Comparison of ENCODE assay signal across 10 cellular contexts in genomic region chr5:146731909-146732659, GRCh38.
DNase-seq lines count a peak whose midpoint lies in the region; ATAC-seq and TF ChIP-seq lines count a peak whose summit lies in the region.
"Had no signal": no experiment of that assay in that cellular context is flagged by ENCODE, and none has a peak within 500 bp of the region (broad histone marks: within the 10 kb centered on the region; RNA-seq: fewer than 3 reads in every experiment).

No MANE protein-coding gene starts in this region.

- H3K36me3 ChIP-seq in fibroblast of lung (ENCODE audit: control insufficient read depth, insufficient read depth, low read length) (no peaks in the 10 kb centered on the region), upper lobe of right lung (no peaks in the 10 kb centered on the region)
- H3K36me3 ChIP-seq: colonic mucosa had no signal

- no peaks in the 10 kb centered on the region for H3K79me2 ChIP-seq in fibroblast of lung (ENCODE audit: control insufficient read depth, insufficient read depth, low read length)

- no peaks in the 10 kb centered on the region for H3K27me3 Mint-ChIP-seq in glutamatergic neuron (ENCODE audit: unreplicated experiment)

- peaks cover 6% of the 10 kb centered on the region for H3K9me3 Mint-ChIP-seq in glutamatergic neuron (ENCODE audit: unreplicated experiment)

- no peak overlapping the region for H3K4me2 ChIP-seq in fibroblast of lung (ENCODE audit: extremely low read depth, insufficient read depth, low read length)

- no peak for ATAC-seq in upper lobe of right lung
- ATAC-seq: right cardiac atrium had no signal

- no peaks in the 10 kb centered on the region for H3K9me3 ChIP-seq in fibroblast of lung (ENCODE audit: control insufficient read depth, insufficient read depth, low read depth, low read length)
- no peaks in the 10 kb centered on the region for H3K9me3 ChIP-seq in upper lobe of right lung
- H3K9me3 ChIP-seq: colonic mucosa had no signal

- H3K4me3 Mint-ChIP-seq in glutamatergic neuron (ENCODE audit: unreplicated experiment) = no peak overlapping the region

- intact Hi-C loops in upper lobe of right lung (cut with DNase I) = no loop called here

- H3K27me3 ChIP-seq in fibroblast of lung (ENCODE audit: control insufficient read depth, insufficient read depth, low read length) = no peaks in the 10 kb centered on the region
- no peaks in the 10 kb centered on the region for H3K27me3 ChIP-seq in upper lobe of right lung
- H3K27me3 ChIP-seq: colonic mucosa had no signal

- H3K27ac ChIP-seq in fibroblast of lung (ENCODE audit: insufficient read depth, low read length) = no peak overlapping the region
- no peak overlapping the region for H3K27ac ChIP-seq in upper lobe of right lung
- H3K27ac ChIP-seq: colonic mucosa had no signal

- no peak overlapping the region for H3K27ac Mint-ChIP-seq in glutamatergic neuron (ENCODE audit: unreplicated experiment)

- H4K20me1 ChIP-seq in fibroblast of lung (ENCODE audit: control insufficient read depth, extremely low read depth, insufficient read depth, low read length) = no peaks in the 10 kb centered on the region

- H3K4me1 Mint-ChIP-seq in glutamatergic neuron (ENCODE audit: low read depth, unreplicated experiment) = no peaks in the 10 kb centered on the region

- TF ChIP-seq CTCF in fibroblast of lung (conservative IDR thresholded peaks at IDR 0.05 in 1 of 2, IDR thresholded peaks at IDR 0.05 in 1 of 2; ENCODE audit: low read depth in 1 of 2, low read length in 2 of 2) (no peak), glutamatergic neuron (IDR thresholded peaks at IDR 0.05; ENCODE audit: partially characterized antibody, unreplicated experiment) (no peak), upper lobe of right lung (IDR thresholded peaks at IDR 0.05) (no peak)

- no peak overlapping the region for H2AFZ ChIP-seq in fibroblast of lung (ENCODE audit: low read length)

- peaks cover 20% of the 10 kb centered on the region for H3K36me3 Mint-ChIP-seq in glutamatergic neuron (ENCODE audit: unreplicated experiment)

- H3K4me3 ChIP-seq in fibroblast of lung (replicated peaks in 1 of 4; ENCODE audit: control extremely low read depth in 1 of 4, insufficient read depth in 1 of 4, low read depth in 3 of 4, low read length in 4 of 4) (no peak overlapping the region), upper lobe of right lung (no peak overlapping the region)
- H3K4me3 ChIP-seq: colonic mucosa had no signal

- DNase-seq in ELR (ENCODE audit: low read depth) (peak; percentile 97), RPMI7951 (ENCODE audit: low read depth) (peak; percentile 87), fibroblast of lung (ENCODE audit: low read depth in 2 of 2) (peak; percentile 83 to 99), non-pigmented ciliary epithelial cell (ENCODE audit: low read depth) (peak; percentile 91), glutamatergic neuron (no peak), upper lobe of right lung (no peak), NCI-H524 (lab: John Stamatoyannopoulos, UW) (no peak)
- no peak for DNase-seq in stimulated activated CD4-positive, alpha-beta T cell treated with anti-CD3 and anti-CD28 coated beads, Interleukin-4, amount 100 ng/mL, for 1 hour
- DNase-seq: colonic mucosa, right cardiac atrium had no signal

- H3K4me1 ChIP-seq in fibroblast of lung (ENCODE audit: control insufficient read depth, extremely low read depth, insufficient read depth, low read length) = peaks cover 9% of the 10 kb centered on the region
- H3K4me1 ChIP-seq in upper lobe of right lung = no peaks in the 10 kb centered on the region
- H3K4me1 ChIP-seq: colonic mucosa had no signal

- no peak overlapping the region for H3K9ac ChIP-seq in fibroblast of lung (ENCODE audit: insufficient read depth, low read length)

Comparison
In these comparisons a context has a peak if more than half of its experiments do, and no peak if none do; other contexts are left out.
1. DNase-seq: peak in ELR (single experiment), RPMI7951 (single experiment), fibroblast of lung (2 of 2) and non-pigmented ciliary epithelial cell (single experiment); none in glutamatergic neuron (single experiment), upper lobe of right lung (single experiment), stimulated activated CD4-positive, alpha-beta T cell treated with anti-CD3 and anti-CD28 coated beads, Interleukin-4, amount 100 ng/mL, for 1 hour (single experiment) and NCI-H524 (0 of 2).